ENCODE assay signal across 8 cellular contexts in genomic region chr10:22505923-22506685, GRCh38.
A peak's percentile ranks its signal among the peaks of the same experiment; 100 is the strongest.
DNase-seq lines count a peak whose midpoint lies in the region; ATAC-seq and TF ChIP-seq lines count a peak whose summit lies in the region.

No MANE protein-coding gene starts in this region.

- TF ChIP-seq CTCF in PC-3 (conservative IDR thresholded peaks at IDR 0.05; ENCODE audit: low read depth, low read length) (no peak), mammary epithelial cell (conservative IDR thresholded peaks at IDR 0.05 in 1 of 2, IDR thresholded peaks at IDR 0.05 in 1 of 2; ENCODE audit: extremely low read depth in 1 of 2, insufficient read depth in 1 of 2, low read depth in 1 of 2, low read length in 2 of 2) (no peak), MM.1S (IDR thresholded peaks at IDR 0.05; ENCODE audit: low read length) (no peak)

- in situ Hi-C loops in mammary epithelial cell (cut with MboI; ENCODE audit: low sequenced_read_pairs in 2 of 2): no loop called here

- peak; percentile 64 for ATAC-seq in GM19452 (IDR thresholded peaks at IDR 0.05; ENCODE audit: unreplicated experiment)
- peak; percentile 42; the same call in 1 of the 2 replicates for ATAC-seq in PC-3
- ATAC-seq in HG03457 (IDR thresholded peaks at IDR 0.05; ENCODE audit: unreplicated experiment): no peak

- intact Hi-C loops in PC-3 (cut with micrococcal nuclease) (no loop called here), mammary epithelial cell (cut with micrococcal nuclease) (no loop called here)

- H3K4me3 ChIP-seq in PC-3 (ENCODE audit: low read length) (no peak overlapping the region), mammary epithelial cell (replicated peaks in 1 of 3; ENCODE audit: insufficient read depth in 1 of 3, low read depth in 2 of 3, low read length in 3 of 3) (no peak overlapping the region), MM.1S (ENCODE audit: low read length) (no peak overlapping the region)

- no peaks in the 10 kb centered on the region for H3F3A ChIP-seq in PC-3 (ENCODE audit: low read length, unreplicated experiment)
- no peaks in the 10 kb centered on the region for H3F3A ChIP-seq in MM.1S (ENCODE audit: insufficient read depth, low read length)

- 48% methylated on average over 11 of the region's 11 CpGs for WGBS in mammary epithelial cell (ENCODE audit: low coverage, missing lambda C conversion rate)

- no peak overlapping the region for H3K9ac ChIP-seq in PC-3 (ENCODE audit: low read length)
- H3K9ac ChIP-seq in mammary epithelial cell (ENCODE audit: insufficient read depth, low read length): no peak overlapping the region
- H3K9ac ChIP-seq in MM.1S (ENCODE audit: low read length): no peak overlapping the region

- no peaks in the 10 kb centered on the region for H3K4me1 ChIP-seq in PC-3 (ENCODE audit: insufficient read depth, low read length)
- no peaks in the 10 kb centered on the region for H3K4me1 ChIP-seq in mammary epithelial cell (ENCODE audit: insufficient read depth, low read length)
- no peaks in the 10 kb centered on the region for H3K4me1 ChIP-seq in MM.1S (ENCODE audit: low read length)

- no TSS peak for BruUV-seq in PC-3 (replicated peaks; lab: Mats Ljungman, UMichigan)
- no TSS peak for BruUV-seq in mammary epithelial cell (replicated peaks; lab: Mats Ljungman, UMichigan)

- DNase-seq in PC-3: peak; percentile 30
- DNase-seq in mammary epithelial cell: peak; percentile 9
- DNase-seq in stimulated activated CD8-positive, alpha-beta memory T cell treated with anti-CD3 and anti-CD28 coated beads, Interleukin-12 subunit alpha, Interleukin-12 subunit beta, amount 100 ng/mL, for 4 hours (ENCODE audit: low read depth): peak; percentile 61
- no peak for DNase-seq in NCI-H2081 (lab: John Stamatoyannopoulos, UW)
- no peak for DNase-seq in RKO (ENCODE audit: low spot score)
- DNase-seq in MM.1S: no peak

- H3K27me3 ChIP-seq in PC-3 (ENCODE audit: low read length): no peaks in the 10 kb centered on the region
- no peaks in the 10 kb centered on the region for H3K27me3 ChIP-seq in mammary epithelial cell (ENCODE audit: insufficient read depth, low read length)
- no peaks in the 10 kb centered on the region for H3K27me3 ChIP-seq in MM.1S (replicated peaks; ENCODE audit: insufficient read depth, low read length)

- POLR2A ChIA-PET in PC-3 (lab: Charles Lee; ENCODE audit: unreplicated experiment): no interaction called here

- H3K9me2 ChIP-seq in PC-3 (replicated peaks; ENCODE audit: low read length) (no peaks in the 10 kb centered on the region), MM.1S (replicated peaks; ENCODE audit: insufficient read depth, low read length) (no peaks in the 10 kb centered on the region)

- H3K4me2 ChIP-seq in PC-3 (ENCODE audit: low read length) (no peak overlapping the region), mammary epithelial cell (ENCODE audit: insufficient read depth, low read depth, low read length) (no peak overlapping the region), MM.1S (ENCODE audit: low read depth, low read length) (no peak overlapping the region)

- no peaks in the 10 kb centered on the region for H3K36me3 ChIP-seq in PC-3 (ENCODE audit: low read depth, low read length)
- H3K36me3 ChIP-seq in mammary epithelial cell (ENCODE audit: insufficient read depth, low read length): no peaks in the 10 kb centered on the region
- no peaks in the 10 kb centered on the region for H3K36me3 ChIP-seq in MM.1S (replicated peaks; ENCODE audit: insufficient read depth, low read length)

- H3K27ac ChIP-seq in PC-3 (ENCODE audit: low read length) (no peak overlapping the region), mammary epithelial cell (ENCODE audit: insufficient read depth, low read depth, low read length) (no peak overlapping the region), MM.1S (ENCODE audit: low read length) (no peak overlapping the region)

- H3K79me2 ChIP-seq in PC-3 (ENCODE audit: low read length): no peaks in the 10 kb centered on the region
- H3K79me2 ChIP-seq in mammary epithelial cell (ENCODE audit: insufficient read depth, low read length): no peaks in the 10 kb centered on the region
- H3K79me2 ChIP-seq in MM.1S (ENCODE audit: low read length): no peaks in the 10 kb centered on the region

- dilution Hi-C loops in mammary epithelial cell (cut with HindIII; ENCODE audit: low sequenced_read_pairs): no loop called here

- CTCF ChIA-PET in PC-3 (lab: Charles Lee): no interaction called here
- CTCF ChIA-PET in mammary epithelial cell (lab: Charles Lee; ENCODE audit: low non-redundant PET): no interaction called here

- H2AFZ ChIP-seq in PC-3 (ENCODE audit: low read length) (no peak overlapping the region), mammary epithelial cell (ENCODE audit: low read depth, low read length) (no peak overlapping the region), MM.1S (ENCODE audit: low read length) (no peak overlapping the region)

- H4K20me1 ChIP-seq in PC-3 (ENCODE audit: low read length) (no peaks in the 10 kb centered on the region), mammary epithelial cell (ENCODE audit: insufficient read depth, low read length) (no peaks in the 10 kb centered on the region), MM.1S (ENCODE audit: insufficient read depth, low read length) (no peaks in the 10 kb centered on the region)

- no peaks in the 10 kb centered on the region for H3K9me3 ChIP-seq in PC-3 (ENCODE audit: low read length)
- no peaks in the 10 kb centered on the region for H3K9me3 ChIP-seq in mammary epithelial cell (replicated peaks; ENCODE audit: insufficient read depth, low read length)
- no peaks in the 10 kb centered on the region for H3K9me3 ChIP-seq in MM.1S (replicated peaks; ENCODE audit: insufficient read depth, low read length)

Comparison
In these comparisons a context has a peak if more than half of its experiments do, and no peak if none do; other contexts are left out.
1. DNase-seq: peak in PC-3 (single experiment), mammary epithelial cell (single experiment) and stimulated activated CD8-positive, alpha-beta memory T cell treated with anti-CD3 and anti-CD28 coated beads, Interleukin-12 subunit alpha, Interleukin-12 subunit beta, amount 100 ng/mL, for 4 hours (single experiment); none in NCI-H2081 (0 of 2), RKO (single experiment) and MM.1S (single experiment).